In genomic region chr5:125006011-125006685, GRCh38 we compare ENCODE assay signal across 8 cellular contexts.
DNase-seq lines count a peak whose midpoint lies in the region; ATAC-seq, FAIRE-seq and TF ChIP-seq lines count a peak whose summit lies in the region.

No MANE protein-coding gene starts in this region.

- H3K9ac ChIP-seq in Loucy (ENCODE audit: low read depth, low read length, poor library complexity, severe bottlenecking), result peak overlapping the region; percentile 43
- H3K9ac ChIP-seq in keratinocyte (ENCODE audit: control insufficient read depth, extremely low read depth, insufficient read depth, low read length), result no peak overlapping the region

- intact Hi-C loops in vagina (cut with DNase I), result no loop called here

- no peak overlapping the region for H3K27ac Mint-ChIP-seq in activated T-helper 17 cell treated with anti-CD3 and anti-CD28 coated beads, Interleukin-2, amount 50 U/mL, for 72 hours

- peak overlapping the region; percentile 65 for H3K4me2 ChIP-seq in Loucy (ENCODE audit: low read depth, low read length, poor library complexity, severe bottlenecking)
- no peak overlapping the region for H3K4me2 ChIP-seq in keratinocyte (ENCODE audit: control insufficient read depth, extremely low read depth, insufficient read depth, low read depth, low read length)

- H2AFZ ChIP-seq in Loucy (ENCODE audit: low read length) (no peak overlapping the region), keratinocyte (ENCODE audit: control insufficient read depth, low read length) (no peak overlapping the region)

- no peak overlapping the region for H3K4me3 Mint-ChIP-seq in activated T-helper 17 cell treated with anti-CD3 and anti-CD28 coated beads, Interleukin-2, amount 50 U/mL, for 72 hours

- H3K4me1 Mint-ChIP-seq in activated T-helper 17 cell treated with anti-CD3 and anti-CD28 coated beads, Interleukin-2, amount 50 U/mL, for 72 hours, result no peaks in the 10 kb centered on the region

- H4K20me1 ChIP-seq in Loucy (ENCODE audit: insufficient read depth, low read length, poor library complexity, severe bottlenecking) (no peaks in the 10 kb centered on the region), keratinocyte (ENCODE audit: control insufficient read depth, extremely low read depth, insufficient read depth, low read length) (no peaks in the 10 kb centered on the region)

- DNase-seq in keratinocyte (ENCODE audit: low read depth, low spot score) (no peak), BE2C (no peak), vagina (ENCODE audit: extremely low spot score in 2 of 2) (no peak), OCI-M2 (lab: John Stamatoyannopoulos, UW; ENCODE audit: unreplicated experiment) (no peak)

- TF ChIP-seq CTCF in Loucy (conservative IDR thresholded peaks at IDR 0.05; ENCODE audit: low read length) (no peak), keratinocyte (optimal IDR thresholded peaks at IDR 0.05 in 1 of 3, IDR thresholded peaks at IDR 0.05 in 1 of 3, conservative IDR thresholded peaks at IDR 0.05 in 1 of 3; ENCODE audit: extremely low read depth in 1 of 3, insufficient read depth in 2 of 3, low read length in 3 of 3) (no peak), BE2C (IDR thresholded peaks at IDR 0.05; ENCODE audit: low read depth, low read length) (no peak), vagina (IDR thresholded peaks at IDR 0.05) (no peak)

- no peaks in the 10 kb centered on the region for H3K79me2 ChIP-seq in Loucy (ENCODE audit: insufficient read depth, low read length)
- H3K79me2 ChIP-seq in keratinocyte (ENCODE audit: control insufficient read depth, insufficient read depth, low read length), result no peaks in the 10 kb centered on the region

- H3F3A ChIP-seq in Loucy (ENCODE audit: low read depth), result no peaks in the 10 kb centered on the region; the same call in 1 of the 2 replicates

- peak; percentile 13 for FAIRE-seq in keratinocyte (lab: Jason Lieb, UNC)

- TF ChIP-seq POLR2A in vagina (IDR thresholded peaks at IDR 0.05), result no peak

- peaks cover 7% of the 10 kb centered on the region for H3K9me3 Mint-ChIP-seq in activated T-helper 17 cell treated with anti-CD3 and anti-CD28 coated beads, Interleukin-2, amount 50 U/mL, for 72 hours

- no peaks in the 10 kb centered on the region for H3K36me3 Mint-ChIP-seq in activated T-helper 17 cell treated with anti-CD3 and anti-CD28 coated beads, Interleukin-2, amount 50 U/mL, for 72 hours (ENCODE audit: low read depth)

- H3K4me3 ChIP-seq in Loucy (ENCODE audit: low read length, poor library complexity, severe bottlenecking) (peak overlapping the region; percentile 57), keratinocyte (ENCODE audit: control insufficient read depth in 2 of 3, extremely low read depth in 1 of 3, insufficient read depth in 2 of 3, low read depth in 1 of 3, low read length in 3 of 3) (no peak overlapping the region), BE2C (ENCODE audit: low read depth, low read length) (no peak overlapping the region), vagina (no peak overlapping the region)

- H3K4me1 ChIP-seq in Loucy (ENCODE audit: insufficient read depth, low read length, poor library complexity, severe bottlenecking), result peaks cover 14% of the 10 kb centered on the region
- no peaks in the 10 kb centered on the region for H3K4me1 ChIP-seq in keratinocyte (ENCODE audit: control insufficient read depth, extremely low read depth, insufficient read depth, low read length)
- H3K4me1 ChIP-seq in BE2C, result peaks cover 7% of the 10 kb centered on the region; the same call in 1 of the 2 replicates
- H3K4me1 ChIP-seq in vagina, result no peaks in the 10 kb centered on the region

- peak; percentile 63 for ATAC-seq in GM18873 (IDR thresholded peaks at IDR 0.05; ENCODE audit: low FRiP score, unreplicated experiment)
- peak; percentile 67 for ATAC-seq in HG02610 (IDR thresholded peaks at IDR 0.05; ENCODE audit: unreplicated experiment)
- ATAC-seq in activated T-helper 17 cell treated with anti-CD3 and anti-CD28 coated beads, Interleukin-2, amount 50 U/mL, for 72 hours (replicated peaks), result no peak

- H3K27me3 Mint-ChIP-seq in activated T-helper 17 cell treated with anti-CD3 and anti-CD28 coated beads, Interleukin-2, amount 50 U/mL, for 72 hours, result no peaks in the 10 kb centered on the region

- H3K9me1 ChIP-seq in keratinocyte (ENCODE audit: control insufficient read depth, extremely low read depth, insufficient read depth, low read length), result no peaks in the 10 kb centered on the region

- no peaks in the 10 kb centered on the region for H3K9me2 ChIP-seq in Loucy (replicated peaks; ENCODE audit: low read depth, low read length)

- H3K27me3 ChIP-seq in Loucy (ENCODE audit: insufficient read depth, low read length, poor library complexity, severe bottlenecking), result no peaks in the 10 kb centered on the region
- no peaks in the 10 kb centered on the region for H3K27me3 ChIP-seq in keratinocyte (ENCODE audit: control insufficient read depth, extremely low read depth, insufficient read depth, low read length)
- no peaks in the 10 kb centered on the region for H3K27me3 ChIP-seq in BE2C
- no peaks in the 10 kb centered on the region for H3K27me3 ChIP-seq in vagina

- no peaks in the 10 kb centered on the region for H3K9me3 ChIP-seq in Loucy (ENCODE audit: insufficient read depth, low read depth, low read length)
- no peaks in the 10 kb centered on the region for H3K9me3 ChIP-seq in keratinocyte (ENCODE audit: control insufficient read depth, low read depth, low read length)
- no peaks in the 10 kb centered on the region for H3K9me3 ChIP-seq in BE2C
- no peaks in the 10 kb centered on the region for H3K9me3 ChIP-seq in vagina

- H3K27ac ChIP-seq in keratinocyte (ENCODE audit: control insufficient read depth, insufficient read depth, low read length) (no peak overlapping the region), vagina (no peak overlapping the region)

- dilution Hi-C loops in keratinocyte (cut with MboI; ENCODE audit: extremely low pct_ligation_motif_present, low sequenced_read_pairs), result no loop called here

- H3K36me3 ChIP-seq in Loucy (ENCODE audit: insufficient read depth, low read length) (no peaks in the 10 kb centered on the region), keratinocyte (ENCODE audit: control insufficient read depth in 2 of 2, extremely low read depth in 1 of 2, insufficient read depth in 2 of 2, low read length in 2 of 2) (no peaks in the 10 kb centered on the region), BE2C (no peaks in the 10 kb centered on the region), vagina (no peaks in the 10 kb centered on the region)
